8 cellular contexts compared by ENCODE assay signal in the genomic region with DNA sequence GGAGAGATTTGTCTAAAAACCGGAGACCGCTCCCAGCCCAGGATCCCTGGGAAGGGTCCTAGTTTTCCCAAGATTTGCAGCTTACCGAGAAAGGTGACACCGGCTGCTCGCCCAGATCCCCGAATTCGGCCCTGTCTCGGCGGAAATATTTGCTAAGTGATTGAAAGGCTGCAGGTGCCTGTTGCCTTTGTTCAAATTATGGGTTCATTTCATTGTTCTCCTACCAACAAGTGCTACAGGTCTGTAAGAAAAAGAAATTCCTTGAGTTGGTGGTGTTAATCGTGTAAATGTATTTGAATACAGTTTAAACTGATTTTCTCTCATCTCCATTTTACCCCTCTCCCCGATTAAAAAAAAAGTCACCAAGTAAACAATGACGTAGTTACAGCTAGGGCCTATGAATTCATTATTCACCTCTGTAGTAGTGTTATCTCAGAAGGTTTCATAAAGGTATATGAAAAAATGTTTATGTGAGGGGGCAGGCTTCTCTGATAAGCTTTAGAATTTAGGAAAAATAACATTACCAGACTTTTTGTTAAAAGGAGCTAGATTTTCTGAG. TPM values are rescaled to one million over a fixed set of nuclear protein-coding genes. Genes with fewer than 3 reads are reported as not detected.
A peak's percentile ranks its signal among the peaks of the same experiment; 100 is the strongest.
DNase-seq lines count a peak whose midpoint lies in the region; ATAC-seq and TF ChIP-seq lines count a peak whose summit lies in the region.

No MANE protein-coding gene starts in this region.

- H3K27me3 ChIP-seq in left ventricle myocardium inferior (ENCODE audit: low read depth) (no peaks in the 10 kb centered on the region), upper lobe of right lung (no peaks in the 10 kb centered on the region)

- TF ChIP-seq CTCF in left ventricle myocardium inferior (IDR thresholded peaks at IDR 0.05; ENCODE audit: borderline replicate concordance) (no peak), upper lobe of right lung (IDR thresholded peaks at IDR 0.05) (no peak)

- no peaks in the 10 kb centered on the region for H3K9me3 Mint-ChIP-seq in central memory CD8-positive, alpha-beta T cell
- no peaks in the 10 kb centered on the region for H3K9me3 Mint-ChIP-seq in memory B cell

- no peaks in the 10 kb centered on the region for H3K9me3 ChIP-seq in left ventricle myocardium inferior (replicated peaks)
- H3K9me3 ChIP-seq in upper lobe of right lung, result no peaks in the 10 kb centered on the region

- H3K27me3 Mint-ChIP-seq in central memory CD8-positive, alpha-beta T cell, result no peaks in the 10 kb centered on the region
- H3K27me3 Mint-ChIP-seq in memory B cell, result no peaks in the 10 kb centered on the region

- peak overlapping the region; percentile 92 for H3K27ac Mint-ChIP-seq in central memory CD8-positive, alpha-beta T cell (ENCODE audit: low read depth)
- peak overlapping the region; percentile 89 for H3K27ac Mint-ChIP-seq in memory B cell

- H3K4me1 ChIP-seq in left ventricle myocardium inferior, result peaks cover 72% of the 10 kb centered on the region
- H3K4me1 ChIP-seq in upper lobe of right lung, result peaks cover 32% of the 10 kb centered on the region

- DNase-seq in left ventricle myocardium inferior (no peak), left ventricle myocardium superior (no peak), NOMO-1 treated with dmso at 0.1 percent for 144 hours (lab: John Stamatoyannopoulos, UW; ENCODE audit: unreplicated experiment) (peak; percentile 31), memory B cell (ENCODE audit: low spot score in 2 of 2) (no peak), upper lobe of right lung (no peak), globus pallidus (ENCODE audit: low spot score) (no peak)
- DNase-seq in central memory CD8-positive, alpha-beta T cell (ENCODE audit: low spot score in 2 of 2), result no peak

- peak overlapping the region; percentile 84 for H3K4me3 ChIP-seq in left ventricle myocardium inferior
- H3K4me3 ChIP-seq in upper lobe of right lung, result peak overlapping the region; percentile 84

- ATAC-seq in left ventricle myocardium superior (no peak), memory B cell (ENCODE audit: low read depth) (no peak), upper lobe of right lung (no peak), HG03175 (IDR thresholded peaks at IDR 0.05; ENCODE audit: unreplicated experiment) (no peak)
- ATAC-seq in central memory CD8-positive, alpha-beta T cell (replicated peaks; ENCODE audit: extremely low read depth, poor library complexity, severe bottlenecking), result peak; percentile 37

- peaks cover 23% of the 10 kb centered on the region for H3K4me1 Mint-ChIP-seq in central memory CD8-positive, alpha-beta T cell
- H3K4me1 Mint-ChIP-seq in memory B cell, result peaks cover 28% of the 10 kb centered on the region

- intact Hi-C loops in left ventricle myocardium inferior (cut with micrococcal nuclease), result loop anchor here (10.0 kb wide), 1 partner anchor 103 kb away; no protein-coding TSS in a partner anchor
- intact Hi-C loops in left ventricle myocardium superior (cut with micrococcal nuclease), result loop anchor here (5.0 kb wide), 1 partner anchor 85 kb away; no protein-coding TSS in a partner anchor
- intact Hi-C loops in upper lobe of right lung (cut with DNase I), result no loop called here

- H3K4me3 Mint-ChIP-seq in central memory CD8-positive, alpha-beta T cell, result peak overlapping the region; percentile 87
- peak overlapping the region; percentile 87 for H3K4me3 Mint-ChIP-seq in memory B cell

- H3K27ac ChIP-seq in left ventricle myocardium inferior (replicated peaks) (peak overlapping the region; percentile 99), upper lobe of right lung (peak overlapping the region; percentile 98)

- H3K36me3 ChIP-seq in left ventricle myocardium inferior (no peaks in the 10 kb centered on the region), upper lobe of right lung (no peaks in the 10 kb centered on the region)

- H3K36me3 Mint-ChIP-seq in central memory CD8-positive, alpha-beta T cell (ENCODE audit: insufficient read depth), result peaks cover 17% of the 10 kb centered on the region
- H3K36me3 Mint-ChIP-seq in memory B cell, result no peaks in the 10 kb centered on the region

RNA-seq across cellular contexts. Expression of a gene that starts 1.0 kb away (rescaled TPM):
- total RNA-seq in left ventricle myocardium inferior (18.2 TPM), left ventricle myocardium superior (17.4 TPM), upper lobe of right lung (57.1 TPM)

RNA-seq across cellular contexts. Expression of a gene that starts 56.4 kb away (rescaled TPM):
- 34.6 TPM for total RNA-seq in left ventricle myocardium inferior
- 32.7 TPM for total RNA-seq in left ventricle myocardium superior
- 84.2 TPM for total RNA-seq in upper lobe of right lung
